Comparison of ENCODE assay signal across 17 cellular contexts in genomic region chr6:43262780-43263313, GRCh38. TPM values are rescaled to one million over a fixed set of nuclear protein-coding genes. Genes with fewer than 3 reads are reported as not detected.
"Had no signal": no experiment of that assay in that cellular context is flagged by ENCODE, and none has a peak within 500 bp of the region (broad histone marks: within the 10 kb centered on the region; RNA-seq: fewer than 3 reads in every experiment).

No MANE protein-coding gene starts in this region.

- H3K27ac Mint-ChIP-seq: nephron progenitor cell had no signal

- H3K4me3 Mint-ChIP-seq: nephron progenitor cell had no signal

- H3K9me3 ChIP-seq: neutrophil, sigmoid colon, suprapubic skin, tibial artery, upper lobe of left lung had no signal

- H3K4me3 ChIP-seq: coronary artery, lung, sigmoid colon, skin epidermis, suprapubic skin, tibial artery, upper lobe of left lung had no signal

- H3K9me3 Mint-ChIP-seq: naive thymus-derived CD4-positive, alpha-beta T cell; nephron progenitor cell had no signal

- H3K36me3 Mint-ChIP-seq: naive thymus-derived CD4-positive, alpha-beta T cell had no signal

- H3K36me3 ChIP-seq: neutrophil, sigmoid colon, suprapubic skin, tibial artery, upper lobe of left lung had no signal

- H3K27me3 ChIP-seq: sigmoid colon, upper lobe of left lung had no signal

- H3K4me1 ChIP-seq: suprapubic skin, upper lobe of left lung had no signal

RNA-seq across cellular contexts. Expression of gene TTBK1, which starts 19.6 kb away (rescaled TPM):
- total RNA-seq: dermis microvascular lymphatic vessel endothelial cell, suprapubic skin had no signal

RNA-seq across cellular contexts. Expression of gene SLC22A7, which starts 35.2 kb away (rescaled TPM):
- total RNA-seq: chondrocyte; dermis microvascular lymphatic vessel endothelial cell; kidney epithelial cell; left colon; left ventricle myocardium superior; lung; naive thymus-derived CD4-positive, alpha-beta T cell; osteocyte; pulmonary artery endothelial cell; sigmoid colon; suprapubic skin; upper lobe of left lung had no signal

RNA-seq across cellular contexts. Expression of gene CRIP3, which starts 45.8 kb away (rescaled TPM):
- total RNA-seq: dermis microvascular lymphatic vessel endothelial cell, pulmonary artery endothelial cell, sigmoid colon had no signal
